Comparison of ENCODE assay signal across 10 cellular contexts in genomic region chr7:539731-540411, GRCh38. TPM values are rescaled to one million over a fixed set of nuclear protein-coding genes. Genes with fewer than 3 reads are reported as not detected.
DNase-seq lines count a peak whose midpoint lies in the region; ATAC-seq lines count a peak whose summit lies in the region.
"Had no signal": no experiment of that assay in that cellular context is flagged by ENCODE, and none has a peak within 500 bp of the region (broad histone marks: within the 10 kb centered on the region; RNA-seq: fewer than 3 reads in every experiment).

No MANE protein-coding gene starts in this region.

- no peaks in the 10 kb centered on the region for H3K9me3 Mint-ChIP-seq in stimulated activated effector memory CD8-positive, alpha-beta T cell treated with anti-CD3 and anti-CD28 coated beads, Interleukin-12 subunit alpha, Interleukin-12 subunit beta, amount 100 ng/mL, for 72 hours
- H3K9me3 Mint-ChIP-seq: activated naive CD4-positive, alpha-beta T cell treated with anti-CD3 and anti-CD28 coated beads, Interleukin-2, amount 50 U/mL, for 24 hours; neural crest cell had no signal

- peak overlapping the region; percentile 70 for H3K27ac Mint-ChIP-seq in stimulated activated effector memory CD8-positive, alpha-beta T cell treated with anti-CD3 and anti-CD28 coated beads, Interleukin-12 subunit alpha, Interleukin-12 subunit beta, amount 100 ng/mL, for 72 hours
- H3K27ac Mint-ChIP-seq: activated naive CD4-positive, alpha-beta T cell treated with anti-CD3 and anti-CD28 coated beads, Interleukin-2, amount 50 U/mL, for 24 hours had no signal

- H3K4me3 ChIP-seq in SJSA1 = no peak overlapping the region

- no peak overlapping the region for H3K4me3 Mint-ChIP-seq in stimulated activated effector memory CD8-positive, alpha-beta T cell treated with anti-CD3 and anti-CD28 coated beads, Interleukin-12 subunit alpha, Interleukin-12 subunit beta, amount 100 ng/mL, for 72 hours
- H3K4me3 Mint-ChIP-seq: activated naive CD4-positive, alpha-beta T cell treated with anti-CD3 and anti-CD28 coated beads, Interleukin-2, amount 50 U/mL, for 24 hours; neural crest cell had no signal

- H3K4me1 Mint-ChIP-seq in stimulated activated effector memory CD8-positive, alpha-beta T cell treated with anti-CD3 and anti-CD28 coated beads, Interleukin-12 subunit alpha, Interleukin-12 subunit beta, amount 100 ng/mL, for 72 hours = peaks cover 32% of the 10 kb centered on the region

- H3K4me1 ChIP-seq in SJSA1 (replicated peaks) = peaks cover 63% of the 10 kb centered on the region

- no peaks in the 10 kb centered on the region for H3K36me3 Mint-ChIP-seq in stimulated activated effector memory CD8-positive, alpha-beta T cell treated with anti-CD3 and anti-CD28 coated beads, Interleukin-12 subunit alpha, Interleukin-12 subunit beta, amount 100 ng/mL, for 72 hours
- H3K36me3 Mint-ChIP-seq: activated naive CD4-positive, alpha-beta T cell treated with anti-CD3 and anti-CD28 coated beads, Interleukin-2, amount 50 U/mL, for 24 hours had no signal

- no peak for ATAC-seq in stimulated activated effector memory CD8-positive, alpha-beta T cell treated with anti-CD3 and anti-CD28 coated beads, Interleukin-12 subunit alpha, Interleukin-12 subunit beta, amount 100 ng/mL, for 72 hours
- ATAC-seq in HG02571 (IDR thresholded peaks at IDR 0.05; ENCODE audit: unreplicated experiment) = no peak

- DNase-seq in HPDE6-E6E7 (ENCODE audit: extremely low spot score) (peak; percentile 94), SJSA1 (ENCODE audit: low read depth in 1 of 2, low spot score in 2 of 2) (peak; percentile 97 to 99), hepatic stellate cell (ENCODE audit: low spot score) (peak; percentile 62), DMS53 (lab: John Stamatoyannopoulos, UW) (no peak)
- DNase-seq in stimulated activated effector memory CD8-positive, alpha-beta T cell treated with anti-CD3 and anti-CD28 coated beads, Interleukin-12 subunit alpha, Interleukin-12 subunit beta, amount 100 ng/mL, for 72 hours (ENCODE audit: low spot score in 2 of 2) = no peak
- no peak for DNase-seq in effector CD4-positive, alpha-beta T cell
- DNase-seq in NK-92 treated with Interleukin-12 subunit alpha and Interleukin-12 subunit beta, amount 100 ng/mL, for 24 hours (lab: John Stamatoyannopoulos, UW) = no peak

- H3K9me3 ChIP-seq in SJSA1 (replicated peaks) = no peaks in the 10 kb centered on the region

- H3K36me3 ChIP-seq in SJSA1 = no peaks in the 10 kb centered on the region; the same call in 1 of the 2 replicates

- no peaks in the 10 kb centered on the region for H3K27me3 ChIP-seq in SJSA1 (replicated peaks)

- peak overlapping the region; percentile 38 for H3K27ac ChIP-seq in SJSA1

RNA-seq across cellular contexts. Expression of gene PDGFA, which starts 20.2 kb away (rescaled TPM):
- 21.3 and 24.8 TPM in 2 replicates for total RNA-seq in SJSA1 (2014; rRNA removed; shearing (Covaris generic))

Comparison
In these comparisons a context has a peak if more than half of its experiments do, and no peak if none do; other contexts are left out.
1. DNase-seq: peak in HPDE6-E6E7 (single experiment), SJSA1 (2 of 2) and hepatic stellate cell (single experiment); none in stimulated activated effector memory CD8-positive, alpha-beta T cell treated with anti-CD3 and anti-CD28 coated beads, Interleukin-12 subunit alpha, Interleukin-12 subunit beta, amount 100 ng/mL, for 72 hours (0 of 2), DMS53 (single experiment), effector CD4-positive, alpha-beta T cell (single experiment) and NK-92 treated with Interleukin-12 subunit alpha and Interleukin-12 subunit beta, amount 100 ng/mL, for 24 hours (single experiment).